In genomic region chr10:104445359-104445758, GRCh38 we compare ENCODE assay signal across 1 cellular context.
TF ChIP-seq lines count a peak whose summit lies in the region.

No MANE protein-coding gene starts in this region.

TF ChIP-seq in IMR-90, 13 proteins besides CTCF, POLR2A, EP300 and RAD21 (continued from another document):
- TF ChIP-seq CEBPB (IDR thresholded peaks at IDR 0.05; ENCODE audit: low read depth, low read length) (no peak), BHLHE40 (IDR thresholded peaks at IDR 0.05; ENCODE audit: low read depth, low read length) (no peak), RCOR1 (IDR thresholded peaks at IDR 0.05; ENCODE audit: insufficient replicate concordance, low read length) (no peak), MXI1 (IDR thresholded peaks at IDR 0.05; ENCODE audit: borderline replicate concordance, low read depth, low read length) (no peak), MAFK (IDR thresholded peaks at IDR 0.05; ENCODE audit: low read depth, low read length) (no peak), USF2 (IDR thresholded peaks at IDR 0.05; ENCODE audit: low read depth, low read length) (no peak), MAZ (IDR thresholded peaks at IDR 0.05; ENCODE audit: borderline replicate concordance, low read depth, low read length) (no peak), FOS (IDR thresholded peaks at IDR 0.05; ENCODE audit: low read depth, low read length) (no peak), RFX5 (IDR thresholded peaks at IDR 0.05; ENCODE audit: low read depth, low read length) (no peak), SMC3 (IDR thresholded peaks at IDR 0.05; ENCODE audit: low read depth, low read length) (no peak)
